ENCODE assay signal across 1 cellular context in the genomic region with DNA sequence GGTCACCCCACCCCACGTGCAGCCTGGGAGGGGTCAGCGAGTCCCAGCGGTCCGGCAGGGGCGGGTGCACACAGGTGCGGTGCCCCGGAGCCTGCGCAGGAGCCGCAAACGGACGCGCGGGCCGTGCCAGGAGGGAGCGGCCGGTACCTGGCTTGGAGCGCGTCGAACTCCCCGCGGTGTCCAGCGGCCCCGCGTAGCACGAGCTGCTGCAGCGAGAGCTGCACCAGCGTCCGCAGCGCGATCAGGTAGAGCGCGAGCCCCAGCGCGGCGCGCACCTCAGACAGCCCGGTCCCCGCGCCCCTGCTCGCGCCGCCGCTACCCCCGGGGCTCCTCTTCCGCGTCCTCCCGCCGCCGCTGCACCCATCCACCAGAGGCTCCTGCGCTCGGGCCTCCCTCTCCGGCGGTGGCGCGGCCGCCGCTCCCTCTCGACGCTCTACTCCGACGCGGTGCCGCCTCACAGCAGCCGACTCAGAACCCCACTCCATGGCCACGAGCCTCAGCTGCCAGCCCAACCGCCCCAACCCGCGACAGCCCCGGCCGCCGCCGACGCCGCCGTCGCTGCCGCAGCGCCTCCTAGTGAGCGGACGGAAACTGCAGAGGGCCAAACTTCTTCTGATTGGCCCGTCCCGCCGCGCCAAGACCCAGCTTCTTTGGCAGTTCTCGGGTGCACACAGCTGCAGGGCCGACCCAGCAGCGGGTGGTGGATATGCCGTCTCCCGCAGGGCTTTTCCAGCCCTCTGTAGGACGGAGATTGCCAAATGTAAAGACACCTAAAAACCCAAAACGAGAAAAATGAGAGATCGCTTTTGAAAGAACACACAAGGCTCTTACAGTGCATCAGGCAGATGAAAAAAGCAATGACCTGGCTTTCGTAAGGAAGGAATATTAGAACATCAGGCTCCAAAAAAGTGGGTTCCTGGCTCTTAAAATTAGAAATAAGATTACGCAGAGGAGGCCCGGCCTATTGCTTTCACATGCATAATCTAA.
TF ChIP-seq lines count a peak whose summit lies in the region.

A gene with protein sequence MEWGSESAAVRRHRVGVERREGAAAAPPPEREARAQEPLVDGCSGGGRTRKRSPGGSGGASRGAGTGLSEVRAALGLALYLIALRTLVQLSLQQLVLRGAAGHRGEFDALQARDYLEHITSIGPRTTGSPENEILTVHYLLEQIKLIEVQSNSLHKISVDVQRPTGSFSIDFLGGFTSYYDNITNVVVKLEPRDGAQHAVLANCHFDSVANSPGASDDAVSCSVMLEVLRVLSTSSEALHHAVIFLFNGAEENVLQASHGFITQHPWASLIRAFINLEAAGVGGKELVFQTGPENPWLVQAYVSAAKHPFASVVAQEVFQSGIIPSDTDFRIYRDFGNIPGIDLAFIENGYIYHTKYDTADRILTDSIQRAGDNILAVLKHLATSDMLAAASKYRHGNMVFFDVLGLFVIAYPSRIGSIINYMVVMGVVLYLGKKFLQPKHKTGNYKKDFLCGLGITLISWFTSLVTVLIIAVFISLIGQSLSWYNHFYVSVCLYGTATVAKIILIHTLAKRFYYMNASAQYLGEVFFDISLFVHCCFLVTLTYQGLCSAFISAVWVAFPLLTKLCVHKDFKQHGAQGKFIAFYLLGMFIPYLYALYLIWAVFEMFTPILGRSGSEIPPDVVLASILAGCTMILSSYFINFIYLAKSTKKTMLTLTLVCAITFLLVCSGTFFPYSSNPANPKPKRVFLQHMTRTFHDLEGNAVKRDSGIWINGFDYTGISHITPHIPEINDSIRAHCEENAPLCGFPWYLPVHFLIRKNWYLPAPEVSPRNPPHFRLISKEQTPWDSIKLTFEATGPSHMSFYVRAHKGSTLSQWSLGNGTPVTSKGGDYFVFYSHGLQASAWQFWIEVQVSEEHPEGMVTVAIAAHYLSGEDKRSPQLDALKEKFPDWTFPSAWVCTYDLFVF (minus strand): TSS at position 575 of the 987 bp plus-strand sequence. CDS start 90 bp downstream, at position 485.

TF ChIP-seq in K562, 482 proteins besides CTCF, POLR2A, EP300 and RAD21 (continued from another document and continues in another):
- TF ChIP-seq, protein P1, sequence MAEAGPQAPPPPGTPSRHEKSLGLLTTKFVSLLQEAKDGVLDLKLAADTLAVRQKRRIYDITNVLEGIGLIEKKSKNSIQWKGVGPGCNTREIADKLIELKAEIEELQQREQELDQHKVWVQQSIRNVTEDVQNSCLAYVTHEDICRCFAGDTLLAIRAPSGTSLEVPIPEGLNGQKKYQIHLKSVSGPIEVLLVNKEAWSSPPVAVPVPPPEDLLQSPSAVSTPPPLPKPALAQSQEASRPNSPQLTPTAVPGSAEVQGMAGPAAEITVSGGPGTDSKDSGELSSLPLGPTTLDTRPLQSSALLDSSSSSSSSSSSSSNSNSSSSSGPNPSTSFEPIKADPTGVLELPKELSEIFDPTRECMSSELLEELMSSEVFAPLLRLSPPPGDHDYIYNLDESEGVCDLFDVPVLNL (CRISPR knock-in tag; IDR thresholded peaks at IDR 0.05; ENCODE audit: low read depth) = no peak
- TF ChIP-seq TBL1XR1 (IDR thresholded peaks at IDR 0.05; ENCODE audit: low read length in 2 of 2) (peak in 1 of 2 experiments; percentile 19; a peak in 1 of 4 replicates), ARID4B (CRISPR knock-in tag; IDR thresholded peaks at IDR 0.05) (peak; percentile 44), POLR2B (IDR thresholded peaks at IDR 0.05; ENCODE audit: low read depth, partially characterized antibody) (peak; percentile 60), IFI16 (CRISPR knock-in tag; IDR thresholded peaks at IDR 0.05) (no peak), FUS (optimal IDR thresholded peaks at IDR 0.05; ENCODE audit: low read depth, low read length) (peak; percentile 64), SFPQ (IDR thresholded peaks at IDR 0.05; ENCODE audit: low read depth, low read length) (no peak), CXXC5 (CRISPR knock-in tag; IDR thresholded peaks at IDR 0.05) (peak; percentile 70), GTF2B (IDR thresholded peaks at IDR 0.05; ENCODE audit: extremely low read depth, insufficient read length) (no peak), ZNF263 (CRISPR knock-in tag; IDR thresholded peaks at IDR 0.05; ENCODE audit: borderline replicate concordance) (0 out of 2 replicates have a peak, but pooled peaks have one; percentile 31), ZNF518B (CRISPR knock-in tag; IDR thresholded peaks at IDR 0.05) (no peak), RFX7 (CRISPR knock-in tag; IDR thresholded peaks at IDR 0.05) (no peak), IRF2 (CRISPR knock-in tag; IDR thresholded peaks at IDR 0.05) (no peak), RNF2 (IDR thresholded peaks at IDR 0.05) (peak; percentile 63; the same call in 1 of the 2 replicates), TCF3 (CRISPR knock-in tag; IDR thresholded peaks at IDR 0.05) (no peak; the same call in 1 of the 2 replicates), ZNF316 (IDR thresholded peaks at IDR 0.05) (no peak), ZFX (CRISPR knock-in tag; IDR thresholded peaks at IDR 0.05) (peak; percentile 65), PTRF (tag; IDR thresholded peaks at IDR 0.05) (no peak), RFX5 (IDR thresholded peaks at IDR 0.05; ENCODE audit: low read depth, low read length) (no peak), NCOA1 (IDR thresholded peaks at IDR 0.05; ENCODE audit: low read depth) (no peak), STAT5A (IDR thresholded peaks at IDR 0.05; ENCODE audit: borderline replicate concordance, low read length) (no peak), SREBF1 (IDR thresholded peaks at IDR 0.05; ENCODE audit: borderline replicate concordance, low read depth, low read length) (no peak), ZNF445 (CRISPR knock-in tag; IDR thresholded peaks at IDR 0.05; ENCODE audit: low read depth) (no peak), CBX3 (IDR thresholded peaks at IDR 0.05; ENCODE audit: borderline replicate concordance in 1 of 2, low read length in 2 of 2) (no peak)
- TF ChIP-seq, protein P2, sequence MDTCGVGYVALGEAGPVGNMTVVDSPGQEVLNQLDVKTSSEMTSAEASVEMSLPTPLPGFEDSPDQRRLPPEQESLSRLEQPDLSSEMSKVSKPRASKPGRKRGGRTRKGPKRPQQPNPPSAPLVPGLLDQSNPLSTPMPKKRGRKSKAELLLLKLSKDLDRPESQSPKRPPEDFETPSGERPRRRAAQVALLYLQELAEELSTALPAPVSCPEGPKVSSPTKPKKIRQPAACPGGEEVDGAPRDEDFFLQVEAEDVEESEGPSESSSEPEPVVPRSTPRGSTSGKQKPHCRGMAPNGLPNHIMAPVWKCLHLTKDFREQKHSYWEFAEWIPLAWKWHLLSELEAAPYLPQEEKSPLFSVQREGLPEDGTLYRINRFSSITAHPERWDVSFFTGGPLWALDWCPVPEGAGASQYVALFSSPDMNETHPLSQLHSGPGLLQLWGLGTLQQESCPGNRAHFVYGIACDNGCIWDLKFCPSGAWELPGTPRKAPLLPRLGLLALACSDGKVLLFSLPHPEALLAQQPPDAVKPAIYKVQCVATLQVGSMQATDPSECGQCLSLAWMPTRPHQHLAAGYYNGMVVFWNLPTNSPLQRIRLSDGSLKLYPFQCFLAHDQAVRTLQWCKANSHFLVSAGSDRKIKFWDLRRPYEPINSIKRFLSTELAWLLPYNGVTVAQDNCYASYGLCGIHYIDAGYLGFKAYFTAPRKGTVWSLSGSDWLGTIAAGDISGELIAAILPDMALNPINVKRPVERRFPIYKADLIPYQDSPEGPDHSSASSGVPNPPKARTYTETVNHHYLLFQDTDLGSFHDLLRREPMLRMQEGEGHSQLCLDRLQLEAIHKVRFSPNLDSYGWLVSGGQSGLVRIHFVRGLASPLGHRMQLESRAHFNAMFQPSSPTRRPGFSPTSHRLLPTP (IDR thresholded peaks at IDR 0.05; ENCODE audit: borderline replicate concordance, extremely low read depth, insufficient read length) = no peak
- TF ChIP-seq, protein P3, sequence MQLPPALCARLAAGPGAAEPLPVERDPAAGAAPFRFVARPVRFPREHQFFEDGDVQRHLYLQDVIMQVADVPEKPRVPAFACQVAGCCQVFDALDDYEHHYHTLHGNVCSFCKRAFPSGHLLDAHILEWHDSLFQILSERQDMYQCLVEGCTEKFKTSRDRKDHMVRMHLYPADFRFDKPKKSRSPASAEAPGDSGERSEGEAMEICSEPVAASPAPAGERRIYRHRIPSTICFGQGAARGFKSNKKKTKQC (CRISPR knock-in tag; IDR thresholded peaks at IDR 0.05) = no peak; the same call in 1 of the 2 replicates
- TF ChIP-seq, protein P4, sequence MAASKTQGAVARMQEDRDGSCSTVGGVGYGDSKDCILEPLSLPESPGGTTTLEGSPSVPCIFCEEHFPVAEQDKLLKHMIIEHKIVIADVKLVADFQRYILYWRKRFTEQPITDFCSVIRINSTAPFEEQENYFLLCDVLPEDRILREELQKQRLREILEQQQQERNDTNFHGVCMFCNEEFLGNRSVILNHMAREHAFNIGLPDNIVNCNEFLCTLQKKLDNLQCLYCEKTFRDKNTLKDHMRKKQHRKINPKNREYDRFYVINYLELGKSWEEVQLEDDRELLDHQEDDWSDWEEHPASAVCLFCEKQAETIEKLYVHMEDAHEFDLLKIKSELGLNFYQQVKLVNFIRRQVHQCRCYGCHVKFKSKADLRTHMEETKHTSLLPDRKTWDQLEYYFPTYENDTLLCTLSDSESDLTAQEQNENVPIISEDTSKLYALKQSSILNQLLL (CRISPR knock-in tag; IDR thresholded peaks at IDR 0.05; ENCODE audit: borderline replicate concordance) = no peak
- TF ChIP-seq, protein P5, sequence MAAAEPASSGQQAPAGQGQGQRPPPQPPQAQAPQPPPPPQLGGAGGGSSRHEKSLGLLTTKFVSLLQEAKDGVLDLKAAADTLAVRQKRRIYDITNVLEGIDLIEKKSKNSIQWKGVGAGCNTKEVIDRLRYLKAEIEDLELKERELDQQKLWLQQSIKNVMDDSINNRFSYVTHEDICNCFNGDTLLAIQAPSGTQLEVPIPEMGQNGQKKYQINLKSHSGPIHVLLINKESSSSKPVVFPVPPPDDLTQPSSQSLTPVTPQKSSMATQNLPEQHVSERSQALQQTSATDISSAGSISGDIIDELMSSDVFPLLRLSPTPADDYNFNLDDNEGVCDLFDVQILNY (CRISPR knock-in tag; IDR thresholded peaks at IDR 0.05) = no peak
